12 cellular contexts compared by ENCODE assay signal in the genomic region with DNA sequence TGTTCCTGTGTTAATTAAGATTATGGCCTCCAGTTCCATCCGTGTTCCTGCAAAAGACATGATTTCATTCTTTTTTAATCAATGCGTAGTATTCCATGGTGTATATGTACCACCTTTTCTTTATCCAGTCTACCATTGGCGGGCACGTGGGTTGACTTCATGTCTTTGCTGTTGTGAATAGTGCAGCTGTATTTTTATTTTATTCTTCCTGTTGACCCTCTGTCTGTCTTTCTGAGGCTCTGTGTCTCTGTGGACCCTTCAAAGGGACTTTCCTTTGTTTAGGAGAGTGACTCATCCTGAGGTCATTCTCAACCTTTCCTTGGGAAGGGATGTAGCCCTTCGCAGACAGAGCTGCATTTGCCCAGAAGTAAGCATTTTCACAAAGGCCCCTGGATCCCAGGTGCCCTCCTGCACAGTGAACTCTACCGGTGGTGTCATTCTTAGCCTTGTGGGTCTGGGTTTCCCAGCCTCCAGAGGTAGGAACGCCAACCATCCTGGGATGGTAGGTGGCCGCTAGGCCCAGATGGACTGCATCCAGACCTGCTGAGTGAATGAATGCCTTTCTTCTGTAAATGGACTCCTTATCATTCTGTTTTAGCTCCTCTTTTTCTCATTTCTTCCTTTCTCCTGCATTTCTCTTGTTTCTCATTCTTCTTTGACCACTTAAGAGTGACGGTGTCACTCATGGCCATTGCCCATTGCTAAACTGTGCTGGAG. TPM values are rescaled to one million over a fixed set of nuclear protein-coding genes. Genes with fewer than 3 reads are reported as not detected.
DNase-seq lines count a peak whose midpoint lies in the region; ATAC-seq and TF ChIP-seq lines count a peak whose summit lies in the region.
"Had no signal": no experiment of that assay in that cellular context is flagged by ENCODE, and none has a peak within 500 bp of the region (broad histone marks: within the 10 kb centered on the region; RNA-seq: fewer than 3 reads in every experiment).

No MANE protein-coding gene starts in this region.

- TF ChIP-seq CTCF in Panc1 (IDR thresholded peaks at IDR 0.05) (no peak), epithelial cell of esophagus (IDR thresholded peaks at IDR 0.05; ENCODE audit: insufficient read depth, low read depth, low read length, missing control alignments) (no peak), neural progenitor cell (IDR thresholded peaks at IDR 0.05) (no peak), ascending aorta (IDR thresholded peaks at IDR 0.05) (no peak)
- TF ChIP-seq CTCF in CD4-positive, alpha-beta T cell (IDR thresholded peaks at IDR 0.05), result no peak

- POLR2A ChIA-PET in Panc1 (lab: Charles Lee), result interaction anchor here (0.6 to 1.6 kb wide), 3 partner anchors 9 to 47 kb away, joined by 3 to 4 read pairs (median 3); no protein-coding TSS in a partner anchor
- POLR2A ChIA-PET in CD4-positive, alpha-beta T cell (lab: Charles Lee), result no interaction called here

- peaks cover 51% of the 10 kb centered on the region for H3K36me3 Mint-ChIP-seq in neural progenitor cell
- no peaks in the 10 kb centered on the region for H3K36me3 Mint-ChIP-seq in CD4-positive, alpha-beta T cell (ENCODE audit: low read depth)
- H3K36me3 Mint-ChIP-seq: CD8-positive, alpha-beta memory T cell had no signal

- H3K9me3 Mint-ChIP-seq in neural progenitor cell, result peaks cover 67% of the 10 kb centered on the region
- peaks cover 1% of the 10 kb centered on the region for H3K9me3 Mint-ChIP-seq in CD4-positive, alpha-beta T cell

- H3K4me2 ChIP-seq in neural progenitor cell, result no peak overlapping the region

- H3K79me2 ChIP-seq in neural progenitor cell (ENCODE audit: low read depth), result peaks cover 100% of the 10 kb centered on the region

- H3K9ac ChIP-seq in neural progenitor cell, result no peak overlapping the region

- H2AFZ ChIP-seq in neural progenitor cell (replicated peaks), result no peak overlapping the region

- H3K4me1 ChIP-seq in Panc1 (ENCODE audit: control insufficient read depth, insufficient read depth, low read length), result peaks cover 94% of the 10 kb centered on the region
- peaks cover 11% of the 10 kb centered on the region for H3K4me1 ChIP-seq in neural progenitor cell
- H3K4me1 ChIP-seq in ascending aorta, result peaks cover 0 to 20% of the 10 kb centered on the region in 2 donors

- no peaks in the 10 kb centered on the region for H3K36me3 ChIP-seq in Panc1 (ENCODE audit: control insufficient read depth, insufficient read depth, low read length)
- H3K36me3 ChIP-seq in neural progenitor cell, result no peaks in the 10 kb centered on the region
- no peaks in the 10 kb centered on the region for H3K36me3 ChIP-seq in ascending aorta
- H3K36me3 ChIP-seq: HAP-1 had no signal

- intact Hi-C loops in Panc1 (cut with micrococcal nuclease; ENCODE audit: unreplicated experiment) (no loop called here), ascending aorta (cut with DNase I) (no loop called here)
- intact Hi-C loops in CD4-positive, alpha-beta T cell (cut with DNase I, micrococcal nuclease), result no loop called here

- CTCF ChIA-PET in Panc1 (lab: Charles Lee), result no interaction called here
- CTCF ChIA-PET in CD4-positive, alpha-beta T cell (lab: Charles Lee), result no interaction called here

- H3K4me1 Mint-ChIP-seq in neural progenitor cell, result peaks cover 8% of the 10 kb centered on the region
- peaks cover 6% of the 10 kb centered on the region for H3K4me1 Mint-ChIP-seq in CD4-positive, alpha-beta T cell (ENCODE audit: low read depth)

- H3K27ac ChIP-seq in Panc1 (ENCODE audit: low read length), result peak overlapping the region; percentile 99
- H3K27ac ChIP-seq in neural progenitor cell, result no peak overlapping the region
- H3K27ac ChIP-seq in ascending aorta, result no peak overlapping the region
- no peak overlapping the region for H3K27ac ChIP-seq in CD4-positive, alpha-beta T cell (ENCODE audit: low read depth, low read length)

- H3F3A ChIP-seq in neural progenitor cell (ENCODE audit: low read depth), result no peaks in the 10 kb centered on the region

- peak overlapping the region; percentile 69 for H3K27ac Mint-ChIP-seq in neural progenitor cell
- H3K27ac Mint-ChIP-seq in CD4-positive, alpha-beta T cell, result no peak overlapping the region
- H3K27ac Mint-ChIP-seq: CD8-positive, alpha-beta memory T cell had no signal

- no peaks in the 10 kb centered on the region for H3K27me3 Mint-ChIP-seq in neural progenitor cell (ENCODE audit: insufficient read depth, low read depth)
- H3K27me3 Mint-ChIP-seq in CD4-positive, alpha-beta T cell, result peaks cover 7% of the 10 kb centered on the region

- peaks cover 7% of the 10 kb centered on the region; the same call in 1 of the 2 replicates for H3K9me3 ChIP-seq in Panc1 (ENCODE audit: control insufficient read depth, insufficient read depth, low read depth, low read length)
- H3K9me3 ChIP-seq in neural progenitor cell (ENCODE audit: low read depth), result no peaks in the 10 kb centered on the region
- no peaks in the 10 kb centered on the region for H3K9me3 ChIP-seq in ascending aorta
- no peaks in the 10 kb centered on the region for H3K9me3 ChIP-seq in CD4-positive, alpha-beta T cell (ENCODE audit: control insufficient read depth, low read length)

- in situ Hi-C loops in Panc1 (cut with HindIII; ENCODE audit: low pct_unique_long_range_greater_than_20kb, low sequenced_read_pairs), result no loop called here

- H4K20me1 ChIP-seq in neural progenitor cell (ENCODE audit: low read depth), result peaks cover 59% of the 10 kb centered on the region

- no TSS peak for BruUV-seq in Panc1 (replicated peaks; lab: Mats Ljungman, UMichigan)

- DNase-seq in Daoy (ENCODE audit: low read depth) (peak; percentile 92), Panc1 (ENCODE audit: low read depth, low spot score) (no peak), epithelial cell of esophagus (ENCODE audit: low read depth) (peak; percentile 68), neural progenitor cell (ENCODE audit: low spot score) (no peak), ascending aorta (ENCODE audit: low spot score in 2 of 2) (no peak)
- no peak for DNase-seq in CD4-positive, alpha-beta T cell
- DNase-seq: caudate nucleus; CD8-positive, alpha-beta memory T cell; stimulated activated CD4-positive, alpha-beta T cell treated with anti-CD3 and anti-CD28 coated beads, Interleukin-2, amount 100 ng/mL, for 24 hours had no signal

- H3K27me3 ChIP-seq in Panc1 (ENCODE audit: control insufficient read depth, insufficient read depth, low read length) (no peaks in the 10 kb centered on the region), neural progenitor cell (no peaks in the 10 kb centered on the region), ascending aorta (no peaks in the 10 kb centered on the region)
- no peaks in the 10 kb centered on the region for H3K27me3 ChIP-seq in CD4-positive, alpha-beta T cell (ENCODE audit: control insufficient read depth, insufficient read depth, low read length)

- H3K4me3 ChIP-seq in Panc1 (ENCODE audit: low read depth in 2 of 2, low read length in 2 of 2) (peak overlapping the region; percentile 4 to 33; a peak in 3 of 4 replicates), epithelial cell of esophagus (ENCODE audit: low read length) (no peak overlapping the region), neural progenitor cell (no peak overlapping the region), ascending aorta (no peak overlapping the region)
- H3K4me3 ChIP-seq: HAP-1 had no signal

- H3K4me3 Mint-ChIP-seq in neural progenitor cell, result no peak overlapping the region
- H3K4me3 Mint-ChIP-seq in CD4-positive, alpha-beta T cell, result no peak overlapping the region
- H3K4me3 Mint-ChIP-seq: CD8-positive, alpha-beta memory T cell had no signal

- ATAC-seq in Panc1 (peak; percentile 78), GM21367 (IDR thresholded peaks at IDR 0.05; ENCODE audit: unreplicated experiment) (no peak), GM19397 (IDR thresholded peaks at IDR 0.05; ENCODE audit: unreplicated experiment) (no peak)
- no peak for ATAC-seq in CD4-positive, alpha-beta T cell (ENCODE audit: poor library complexity)

RNA-seq across cellular contexts. Expression of a gene that starts 22.4 kb away (rescaled TPM):
- total RNA-seq in Daoy (2014; rRNA removed; shearing (Covaris generic)), result 99.7 and 112 TPM in 2 replicates
- 349 TPM for total RNA-seq in Panc1 (2021; ENCODE audit: unreplicated experiment)
- polyA plus RNA-seq in Panc1 (2012; ENCODE audit: insufficient read length), result 213 TPM
- 76.3 and 84.7 TPM in 2 replicates for total RNA-seq in neural progenitor cell (ENCODE audit: low replicate concordance)
- total RNA-seq in ascending aorta, result 262 TPM
- total RNA-seq in CD4-positive, alpha-beta T cell, result 1 to 10 TPM; 4.1 to 6.5 TPM

Comparison
In these comparisons a context has a peak if more than half of its experiments do, and no peak if none do; other contexts are left out.
1. DNase-seq: peak in Daoy (single experiment) and epithelial cell of esophagus (single experiment); none in Panc1 (single experiment), neural progenitor cell (single experiment), ascending aorta (0 of 2) and CD4-positive, alpha-beta T cell (0 of 10).
2. H3K4me3 ChIP-seq: peak in Panc1 (2 of 2); none in epithelial cell of esophagus (single experiment), neural progenitor cell (single experiment) and ascending aorta (0 of 2).
3. RNA of a gene that starts 22.4 kb away (total RNA-seq): 349 TPM in Panc1 (single experiment), 262 TPM in ascending aorta (single experiment), 99.7 to 112 TPM in Daoy and 76.3 to 84.7 TPM in neural progenitor cell; 4.1 to 6.5 TPM in CD4-positive, alpha-beta T cell; every median in the first group is over 10 times any median in the second.